ENCODE assay signal across 8 cellular contexts in the genomic region with DNA sequence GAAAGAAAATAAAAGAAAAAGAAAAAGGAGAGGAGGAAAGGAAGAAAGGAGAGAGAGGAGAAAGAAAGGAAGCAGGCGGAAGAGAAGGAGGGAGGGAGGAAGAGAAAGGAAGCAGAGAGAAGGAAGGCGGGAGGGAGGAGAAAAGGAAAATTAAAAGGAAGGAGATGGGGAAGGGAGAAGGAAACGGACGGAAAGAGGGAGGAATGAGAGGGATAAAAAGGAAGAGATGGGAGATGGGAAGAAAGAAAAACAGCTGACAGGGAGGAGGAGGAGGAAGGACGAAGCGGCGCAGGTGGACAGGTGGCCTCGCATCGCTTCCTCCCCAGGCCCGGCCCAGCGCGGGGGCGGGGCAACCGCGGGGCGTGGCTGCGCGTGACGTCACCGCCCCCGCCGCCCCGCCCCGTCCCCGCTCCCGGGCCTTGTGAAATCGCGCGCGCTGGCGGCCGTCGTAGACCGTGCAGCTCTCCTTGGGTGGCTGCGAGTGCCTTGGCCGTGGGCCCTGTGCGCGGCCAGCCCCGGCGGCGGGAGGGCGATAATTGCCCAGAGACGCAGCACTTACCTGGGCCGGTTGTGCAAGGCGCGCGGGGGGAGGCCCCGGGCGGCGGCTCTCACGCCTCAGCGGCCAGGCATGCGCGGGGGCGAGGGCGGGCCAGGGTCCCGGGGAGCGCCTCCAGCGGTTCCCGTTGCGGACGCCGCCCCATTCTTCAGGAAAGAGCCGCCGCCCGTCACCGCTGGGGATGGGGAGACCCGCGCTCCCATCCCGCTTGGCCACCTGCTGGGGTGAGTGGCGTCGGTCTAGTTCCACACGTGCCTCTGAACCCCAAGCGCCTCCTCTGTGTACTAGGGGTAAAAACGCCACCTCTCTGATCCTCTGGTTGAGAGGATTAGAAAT. TPM values are rescaled to one million over a fixed set of nuclear protein-coding genes. Genes with fewer than 3 reads are reported as not detected.
DNase-seq lines count a peak whose midpoint lies in the region; ATAC-seq and TF ChIP-seq lines count a peak whose summit lies in the region.

No MANE protein-coding gene starts in this region.

- H3K27me3 ChIP-seq in HCT116 (ENCODE audit: insufficient read depth, low read length) (no peaks in the 10 kb centered on the region), iPS DF 6.9 (ENCODE audit: control insufficient read depth, insufficient read depth, low read length) (no peaks in the 10 kb centered on the region), gastrocnemius medialis (peaks cover 25 to 34% (median 31%) of the 10 kb centered on the region in 3 donors)

- H2AFZ ChIP-seq in HCT116 (ENCODE audit: low read depth, low read length, poor library complexity, severe bottlenecking) = no peak overlapping the region

- peaks cover 19 to 33% of the 10 kb centered on the region in 2 experiments for H3K4me1 ChIP-seq in HCT116 (ENCODE audit: control insufficient read depth in 1 of 2, insufficient read depth in 2 of 2, low read length in 2 of 2)
- H3K4me1 ChIP-seq in iPS DF 6.9 (ENCODE audit: control insufficient read depth, insufficient read depth, low read length) = no peaks in the 10 kb centered on the region; the same call in 1 of the 2 replicates
- H3K4me1 ChIP-seq in gastrocnemius medialis = peaks cover 0 to 4% of the 10 kb centered on the region in 2 donors

- H3K27me3 Mint-ChIP-seq in T-helper 2 cell treated with Interferon-gamma antibody and Interleukin-4, amounts not matched to agents 5 μg/mL and 100 μg/mL, for 36 hours (ENCODE audit: low read depth) = peaks cover 28% of the 10 kb centered on the region

- H3K9me2 ChIP-seq in HCT116 (ENCODE audit: insufficient read depth) = no peaks in the 10 kb centered on the region

- no peaks in the 10 kb centered on the region for H3K79me2 ChIP-seq in HCT116 (ENCODE audit: insufficient read depth, low read length)

- CTCF ChIA-PET in HCT116 (lab: Charles Lee) = interaction anchor here (0.7 kb wide), 1 partner anchor 87 kb away, joined by 3 read pairs; no protein-coding TSS in a partner anchor

- no peak for TF ChIP-seq RAD21 in HCT116 (IDR thresholded peaks at IDR 0.05; ENCODE audit: low read depth)

- H3K9ac ChIP-seq in HCT116 (ENCODE audit: low read length) = peak overlapping the region; percentile 65

- H3K36me3 ChIP-seq in HCT116 (ENCODE audit: control insufficient read depth in 1 of 2, insufficient read depth in 2 of 2, low read length in 2 of 2) (no peaks in the 10 kb centered on the region), iPS DF 6.9 (ENCODE audit: control insufficient read depth, insufficient read depth, low read length) (no peaks in the 10 kb centered on the region), gastrocnemius medialis (no peaks in the 10 kb centered on the region)

- RAD21 ChIA-PET in HCT116 (lab: Charles Lee; ENCODE audit: low non-redundant PET in 1 of 2, low total read pairs in 2 of 2, uncharacterized antibody in 2 of 2, unreplicated experiment in 2 of 2) = no interaction called here

- no TSS peak for BruUV-seq in HCT116 (replicated peaks; lab: Mats Ljungman, UMichigan)

- H3K4me1 Mint-ChIP-seq in T-helper 2 cell treated with Interferon-gamma antibody and Interleukin-4, amounts not matched to agents 5 μg/mL and 100 μg/mL, for 36 hours (ENCODE audit: low read depth) = peaks cover 5% of the 10 kb centered on the region

- no peaks in the 10 kb centered on the region for H3K36me3 Mint-ChIP-seq in T-helper 2 cell treated with Interferon-gamma antibody and Interleukin-4, amounts not matched to agents 5 μg/mL and 100 μg/mL, for 36 hours (ENCODE audit: low read depth)

- TF ChIP-seq CTCF in HCT116 (IDR thresholded peaks at IDR 0.05 in 2 of 3, conservative IDR thresholded peaks at IDR 0.05 in 1 of 3; ENCODE audit: borderline replicate concordance in 1 of 3, insufficient read depth in 1 of 3, low read depth in 2 of 3, low read length in 2 of 3) (peak in 1 of 3 experiments; percentile 7; a peak in 1 of 6 replicates), gastrocnemius medialis (IDR thresholded peaks at IDR 0.05 in 4 of 5, conservative IDR thresholded peaks at IDR 0.05 in 1 of 5) (no peak)

- peak overlapping the region; percentile 79 for H3K27ac Mint-ChIP-seq in T-helper 2 cell treated with Interferon-gamma antibody and Interleukin-4, amounts not matched to agents 5 μg/mL and 100 μg/mL, for 36 hours

- peak; percentile 87 for ATAC-seq in HCT116
- peak in 1 of 2 donors; percentile 83 for ATAC-seq in gastrocnemius medialis

- H3K9me3 ChIP-seq in HCT116 (ENCODE audit: control insufficient read depth in 1 of 2, insufficient read depth in 1 of 2, low read depth in 1 of 2, low read length in 2 of 2) (no peaks in the 10 kb centered on the region), iPS DF 6.9 (ENCODE audit: control insufficient read depth, insufficient read depth, low read length) (no peaks in the 10 kb centered on the region), gastrocnemius medialis (no peaks in the 10 kb centered on the region)

- TF ChIP-seq POLR2A in HCT116 (IDR thresholded peaks at IDR 0.05; ENCODE audit: borderline replicate concordance, extremely low read depth, insufficient read depth, insufficient read length) = peak; percentile 32
- TF ChIP-seq POLR2A in gastrocnemius medialis (IDR thresholded peaks at IDR 0.05) = no peak

- H3K27ac ChIP-seq in HCT116 (ENCODE audit: low read depth, low read length) = peak overlapping the region; percentile 62
- H3K27ac ChIP-seq in iPS DF 6.9 (ENCODE audit: low read length) = no peak overlapping the region
- H3K27ac ChIP-seq in gastrocnemius medialis = no peak overlapping the region

- intact Hi-C loops in HCT116 (cut with micrococcal nuclease) (no loop called here), gastrocnemius medialis (cut with DNase I; ENCODE audit: low total_unique reads) (no loop called here)

- POLR2A ChIA-PET in HCT116 (lab: Charles Lee) = interaction anchor here (1.3 kb wide), 1 partner anchor 119 kb away, joined by 3 read pairs; a partner anchor contains a TSS

- H3K4me3 Mint-ChIP-seq in T-helper 2 cell treated with Interferon-gamma antibody and Interleukin-4, amounts not matched to agents 5 μg/mL and 100 μg/mL, for 36 hours = peak overlapping the region; percentile 80

- peak overlapping the region; percentile 69 for H3K4me2 ChIP-seq in HCT116 (ENCODE audit: low read length)

- no peaks in the 10 kb centered on the region for H3K9me3 Mint-ChIP-seq in T-helper 2 cell treated with Interferon-gamma antibody and Interleukin-4, amounts not matched to agents 5 μg/mL and 100 μg/mL, for 36 hours

- in situ Hi-C loops in G401 (cut with HindIII; ENCODE audit: low sequenced_read_pairs) = no loop called here
- in situ Hi-C loops in gastrocnemius medialis (cut with MboI; ENCODE audit: low sequenced_read_pairs in 4 of 4) = no loop called here

- peak overlapping the region; percentile 43 to 56 for H3K4me3 ChIP-seq in HCT116 (replicated peaks in 1 of 2; ENCODE audit: low read depth in 1 of 2, low read length in 2 of 2)
- peak overlapping the region; percentile 89 for H3K4me3 ChIP-seq in iPS DF 6.9 (ENCODE audit: low read length)
- peak overlapping the region; percentile 27 to 59 (median 44) for H3K4me3 ChIP-seq in gastrocnemius medialis

- no peaks in the 10 kb centered on the region for H4K20me1 ChIP-seq in HCT116 (ENCODE audit: insufficient read depth)

- WGBS in iPS DF 6.9 (ENCODE audit: insufficient coverage, insufficient read length) = 100% methylated on average over 2 of the region's 75 CpGs

- DNase-seq in G401 (ENCODE audit: low spot score) (peak; percentile 80), HCT116 (ENCODE audit: low read depth, low spot score) (peak; percentile 28), NCI-H1092 (lab: John Stamatoyannopoulos, UW) (peak; percentile 53), astrocyte of the hippocampus (ENCODE audit: low read depth, low spot score) (peak; percentile 82), iPS DF 6.9 (ENCODE audit: low read depth, low spot score) (no peak), gastrocnemius medialis (peak; percentile 5 to 56), SKM-1 (lab: John Stamatoyannopoulos, UW; ENCODE audit: unreplicated experiment) (no peak)
- DNase-seq in T-helper 2 cell treated with Interferon-gamma antibody and Interleukin-4, amounts not matched to agents 5 μg/mL and 100 μg/mL, for 36 hours (ENCODE audit: low spot score) = peak; percentile 64

TF ChIP-seq in HCT116, 20 proteins besides CTCF, POLR2A, EP300 and RAD21 (continues in another document):
- TF ChIP-seq CBX3 (IDR thresholded peaks at IDR 0.05; ENCODE audit: low read depth) = peak; percentile 62
- peak; percentile 32; the same call in 1 of the 2 replicates for TF ChIP-seq SP1 (IDR thresholded peaks at IDR 0.05; ENCODE audit: low read depth)
- peak; percentile 90 for TF ChIP-seq POLR2AphosphoS5 (IDR thresholded peaks at IDR 0.05; ENCODE audit: low read depth, low read length)
- TF ChIP-seq, protein P1, sequence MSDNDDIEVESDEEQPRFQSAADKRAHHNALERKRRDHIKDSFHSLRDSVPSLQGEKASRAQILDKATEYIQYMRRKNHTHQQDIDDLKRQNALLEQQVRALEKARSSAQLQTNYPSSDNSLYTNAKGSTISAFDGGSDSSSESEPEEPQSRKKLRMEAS (IDR thresholded peaks at IDR 0.05) = peak; percentile 77
- no peak for TF ChIP-seq ZNF274 (IDR thresholded peaks at IDR 0.05; ENCODE audit: low read depth, low read length)
- no peak for TF ChIP-seq JUND (IDR thresholded peaks at IDR 0.05)
- TF ChIP-seq, protein P2, sequence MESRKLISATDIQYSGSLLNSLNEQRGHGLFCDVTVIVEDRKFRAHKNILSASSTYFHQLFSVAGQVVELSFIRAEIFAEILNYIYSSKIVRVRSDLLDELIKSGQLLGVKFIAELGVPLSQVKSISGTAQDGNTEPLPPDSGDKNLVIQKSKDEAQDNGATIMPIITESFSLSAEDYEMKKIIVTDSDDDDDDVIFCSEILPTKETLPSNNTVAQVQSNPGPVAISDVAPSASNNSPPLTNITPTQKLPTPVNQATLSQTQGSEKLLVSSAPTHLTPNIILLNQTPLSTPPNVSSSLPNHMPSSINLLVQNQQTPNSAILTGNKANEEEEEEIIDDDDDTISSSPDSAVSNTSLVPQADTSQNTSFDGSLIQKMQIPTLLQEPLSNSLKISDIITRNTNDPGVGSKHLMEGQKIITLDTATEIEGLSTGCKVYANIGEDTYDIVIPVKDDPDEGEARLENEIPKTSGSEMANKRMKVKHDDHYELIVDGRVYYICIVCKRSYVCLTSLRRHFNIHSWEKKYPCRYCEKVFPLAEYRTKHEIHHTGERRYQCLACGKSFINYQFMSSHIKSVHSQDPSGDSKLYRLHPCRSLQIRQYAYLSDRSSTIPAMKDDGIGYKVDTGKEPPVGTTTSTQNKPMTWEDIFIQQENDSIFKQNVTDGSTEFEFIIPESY (IDR thresholded peaks at IDR 0.05; ENCODE audit: extremely low read depth, insufficient replicate concordance, low read length) = no peak
- no peak for TF ChIP-seq SIN3A (IDR thresholded peaks at IDR 0.05; ENCODE audit: low read depth)
- TF ChIP-seq YY1 (IDR thresholded peaks at IDR 0.05; ENCODE audit: extremely low read depth, insufficient replicate concordance, low read depth, low read length) = no peak
- TF ChIP-seq SRF (IDR thresholded peaks at IDR 0.05; ENCODE audit: low read depth) = no peak

RNA-seq across cellular contexts. Expression of a gene that starts 49.6 kb away (rescaled TPM):
- total RNA-seq in G401 (2014; rRNA removed; shearing (Covaris generic)) = not detected in 2 replicates
- total RNA-seq in HCT116 (2021; ENCODE audit: unreplicated experiment) (not detected), gastrocnemius medialis (not detected)
- not detected in 2 replicates for polyA plus RNA-seq in HCT116 (2012)

Comparison
In these comparisons a context has a peak if more than half of its experiments do, and no peak if none do; other contexts are left out.
1. DNase-seq: peak in G401 (single experiment), HCT116 (single experiment), NCI-H1092 (single experiment), T-helper 2 cell treated with Interferon-gamma antibody and Interleukin-4, amounts not matched to agents 5 μg/mL and 100 μg/mL, for 36 hours (single experiment), astrocyte of the hippocampus (single experiment) and gastrocnemius medialis (2 of 2); none in iPS DF 6.9 (single experiment) and SKM-1 (single experiment).
2. Peak in every context shown above with its lines, with median percentiles within 50 percentile points of each other: H3K4me3 ChIP-seq.